ENCODE assay signal across 4 cellular contexts in genomic region chr7:119102294-119102693, GRCh38.
TF ChIP-seq lines count a peak whose summit lies in the region.

No MANE protein-coding gene starts in this region.

TF ChIP-seq in HepG2, 621 proteins besides CTCF, POLR2A, EP300 and RAD21:
- TF ChIP-seq MAFF (IDR thresholded peaks at IDR 0.05; ENCODE audit: low read depth, low read length) = peak; percentile 91
- no peak for TF ChIP-seq PHB2 (IDR thresholded peaks at IDR 0.05; ENCODE audit: partially characterized antibody)
- peak; percentile 88 to 95 for TF ChIP-seq MAFK (conservative IDR thresholded peaks at IDR 0.05 in 1 of 2, IDR thresholded peaks at IDR 0.05 in 1 of 2; ENCODE audit: low read length in 2 of 2)

TF ChIP-seq in IMR-90, 13 proteins besides CTCF, POLR2A, EP300 and RAD21:
- TF ChIP-seq SMC3 (IDR thresholded peaks at IDR 0.05; ENCODE audit: low read depth, low read length) (no peak), MAFK (IDR thresholded peaks at IDR 0.05; ENCODE audit: low read depth, low read length) (peak; percentile 92)

TF ChIP-seq in WTC11, 78 proteins besides CTCF, POLR2A, EP300 and RAD21:
- TF ChIP-seq GTF2I (CRISPR knock-in tag; conservative IDR thresholded peaks at IDR 0.05) (no peak), E2F4 (CRISPR knock-in tag; IDR thresholded peaks at IDR 0.05; ENCODE audit: borderline replicate concordance, low read depth) (no peak), NFYB (CRISPR knock-in tag; conservative IDR thresholded peaks at IDR 0.05; ENCODE audit: low read depth) (no peak), NR3C1 (CRISPR knock-in tag; conservative IDR thresholded peaks at IDR 0.05; ENCODE audit: low read depth) (no peak)
TF ChIP-seq in WTC11: peak in this region for 0.

TF ChIP-seq in neural cell, 6 proteins besides CTCF, POLR2A, EP300 and RAD21:
- no peak for TF ChIP-seq SMC3 (conservative IDR thresholded peaks at IDR 0.05; ENCODE audit: poor library complexity)
- TF ChIP-seq TAF1 (IDR thresholded peaks at IDR 0.05; ENCODE audit: low read depth) = no peak
- peak; percentile 45 for TF ChIP-seq POLR2AphosphoS5 (IDR thresholded peaks at IDR 0.05)
- TF ChIP-seq EZH2 (IDR thresholded peaks at IDR 0.05; ENCODE audit: borderline replicate concordance, insufficient read depth, low read length, poor library complexity, severe bottlenecking) = no peak
- TF ChIP-seq MXI1 (conservative IDR thresholded peaks at IDR 0.05; ENCODE audit: poor library complexity, severe bottlenecking) = no peak
- TF ChIP-seq, protein P1, sequence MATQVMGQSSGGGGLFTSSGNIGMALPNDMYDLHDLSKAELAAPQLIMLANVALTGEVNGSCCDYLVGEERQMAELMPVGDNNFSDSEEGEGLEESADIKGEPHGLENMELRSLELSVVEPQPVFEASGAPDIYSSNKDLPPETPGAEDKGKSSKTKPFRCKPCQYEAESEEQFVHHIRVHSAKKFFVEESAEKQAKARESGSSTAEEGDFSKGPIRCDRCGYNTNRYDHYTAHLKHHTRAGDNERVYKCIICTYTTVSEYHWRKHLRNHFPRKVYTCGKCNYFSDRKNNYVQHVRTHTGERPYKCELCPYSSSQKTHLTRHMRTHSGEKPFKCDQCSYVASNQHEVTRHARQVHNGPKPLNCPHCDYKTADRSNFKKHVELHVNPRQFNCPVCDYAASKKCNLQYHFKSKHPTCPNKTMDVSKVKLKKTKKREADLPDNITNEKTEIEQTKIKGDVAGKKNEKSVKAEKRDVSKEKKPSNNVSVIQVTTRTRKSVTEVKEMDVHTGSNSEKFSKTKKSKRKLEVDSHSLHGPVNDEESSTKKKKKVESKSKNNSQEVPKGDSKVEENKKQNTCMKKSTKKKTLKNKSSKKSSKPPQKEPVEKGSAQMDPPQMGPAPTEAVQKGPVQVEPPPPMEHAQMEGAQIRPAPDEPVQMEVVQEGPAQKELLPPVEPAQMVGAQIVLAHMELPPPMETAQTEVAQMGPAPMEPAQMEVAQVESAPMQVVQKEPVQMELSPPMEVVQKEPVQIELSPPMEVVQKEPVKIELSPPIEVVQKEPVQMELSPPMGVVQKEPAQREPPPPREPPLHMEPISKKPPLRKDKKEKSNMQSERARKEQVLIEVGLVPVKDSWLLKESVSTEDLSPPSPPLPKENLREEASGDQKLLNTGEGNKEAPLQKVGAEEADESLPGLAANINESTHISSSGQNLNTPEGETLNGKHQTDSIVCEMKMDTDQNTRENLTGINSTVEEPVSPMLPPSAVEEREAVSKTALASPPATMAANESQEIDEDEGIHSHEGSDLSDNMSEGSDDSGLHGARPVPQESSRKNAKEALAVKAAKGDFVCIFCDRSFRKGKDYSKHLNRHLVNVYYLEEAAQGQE (IDR thresholded peaks at IDR 0.05; ENCODE audit: borderline replicate concordance) = no peak
